Comparison of ENCODE assay signal across 8 cellular contexts in the genomic region with DNA sequence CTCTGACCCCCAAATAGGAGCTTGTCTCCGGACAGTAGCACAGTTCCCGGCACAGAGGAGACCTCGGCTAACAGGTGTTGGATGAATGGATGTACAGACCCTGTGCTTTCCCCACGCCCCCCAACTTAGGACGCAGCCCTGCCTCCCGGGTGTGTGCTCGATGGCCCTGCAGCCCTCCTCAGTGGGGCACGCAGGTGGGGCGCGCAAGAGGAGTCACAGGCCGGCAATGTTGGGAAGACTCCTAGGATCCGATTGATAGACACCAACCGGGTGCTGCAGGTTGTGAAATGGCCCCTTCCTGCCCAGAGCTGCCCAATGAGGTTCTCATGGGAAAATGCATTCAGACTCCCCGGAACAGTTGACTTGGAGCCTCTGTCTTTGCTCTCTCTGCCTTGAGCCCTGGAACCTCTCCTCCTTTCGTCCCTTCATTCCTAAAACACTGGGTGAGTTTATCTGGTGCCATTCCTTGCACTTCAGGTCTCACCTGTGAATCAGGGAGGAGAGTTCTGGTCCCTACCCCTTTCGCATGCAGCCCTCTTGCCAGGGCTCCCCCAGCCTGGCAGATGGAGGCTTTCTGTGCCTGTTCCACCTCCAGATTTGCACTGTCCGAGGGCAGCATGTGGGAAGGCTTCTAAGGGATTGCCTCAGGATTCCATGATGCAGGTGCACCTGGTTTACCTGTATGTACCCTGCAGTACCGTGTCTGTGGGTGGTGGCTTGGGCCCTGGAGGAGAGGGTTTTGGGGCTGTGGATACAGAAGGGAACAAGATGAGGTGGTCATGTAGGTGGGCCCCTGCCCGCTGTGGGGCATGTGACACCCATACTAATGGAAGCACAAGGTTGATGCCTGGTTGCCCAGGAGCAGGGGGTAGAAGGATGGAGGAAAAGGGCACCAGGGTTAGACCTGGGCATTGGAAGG. TPM values are rescaled to one million over a fixed set of nuclear protein-coding genes. Genes with fewer than 3 reads are reported as not detected.
DNase-seq lines count a peak whose midpoint lies in the region; TF ChIP-seq lines count a peak whose summit lies in the region.

No MANE protein-coding gene starts in this region.

- H3K36me3 ChIP-seq in A673 (ENCODE audit: insufficient read depth, low read length, poor library complexity, severe bottlenecking), result no peaks in the 10 kb centered on the region
- peaks cover 16 to 17% of the 10 kb centered on the region in 2 experiments for H3K36me3 ChIP-seq in mesenchymal stem cell (ENCODE audit: control insufficient read depth in 1 of 2, insufficient read depth in 2 of 2, low read depth in 1 of 2, low read length in 2 of 2)

- TF ChIP-seq CTCF in A673 (conservative IDR thresholded peaks at IDR 0.05; ENCODE audit: low read depth, low read length) (no peak), HFFc6 (IDR thresholded peaks at IDR 0.05) (no peak), MCF 10A (IDR thresholded peaks at IDR 0.05; ENCODE audit: unreplicated experiment) (no peak)

- peak overlapping the region; percentile 90 for H3K4me2 ChIP-seq in mesenchymal stem cell (ENCODE audit: low read length, poor library complexity, severe bottlenecking)

- H2AFZ ChIP-seq in mesenchymal stem cell (ENCODE audit: low read depth, low read length), result no peak overlapping the region

- H3K27me3 Mint-ChIP-seq in HFFc6 (ENCODE audit: insufficient read depth) (peaks cover 4% of the 10 kb centered on the region), MCF 10A (ENCODE audit: insufficient read depth, unreplicated experiment) (no peaks in the 10 kb centered on the region)

- no peak overlapping the region for H2BK15ac ChIP-seq in mesenchymal stem cell (ENCODE audit: low read depth, poor library complexity, severe bottlenecking)

- H3K4me3 Mint-ChIP-seq in HFFc6 (peak overlapping the region; percentile 90), MCF 10A (ENCODE audit: unreplicated experiment) (peak overlapping the region; percentile 78)

- POLR2A ChIA-PET in A673 (lab: Charles Lee; ENCODE audit: low non-redundant PET), result no interaction called here
- POLR2A ChIA-PET in MCF 10A (lab: Yijun Ruan, JAX), result interaction anchor here (0.6 to 6.2 kb wide), 16 partner anchors 11 to 167 kb away, joined by 3 to 189 read pairs (median 6); partner anchors contain the start of genes ANKRD54, C22orf23, EIF3L and GCAT

- peak overlapping the region in 1 of 2 experiments; percentile 12 for H2BK12ac ChIP-seq in mesenchymal stem cell (ENCODE audit: low read length in 2 of 2)

- H3K27ac ChIP-seq in A673 (ENCODE audit: low read depth, low read length, poor library complexity, severe bottlenecking) (peak overlapping the region; percentile 54), mesenchymal stem cell (ENCODE audit: low read length, poor library complexity, severe bottlenecking) (peak overlapping the region; percentile 19)

- CTCF ChIA-PET in A673 (lab: Charles Lee), result interaction anchor here (0.6 kb wide), 1 partner anchor 27 kb away, joined by 3 read pairs; no protein-coding TSS in a partner anchor
- CTCF ChIA-PET in MCF 10A (lab: Yijun Ruan, JAX), result interaction anchor here (0.7 to 2.7 kb wide), 4 partner anchors 19 to 272 kb away, joined by 3 to 24 read pairs (median 13); no protein-coding TSS in a partner anchor

- BruUV-seq in A673 (replicated peaks; lab: Mats Ljungman, UMichigan) (no TSS peak), MCF 10A (replicated peaks; lab: Mats Ljungman, UMichigan) (TSS peak; percentile 42)

- peak overlapping the region; percentile 3 for H2AK5ac ChIP-seq in mesenchymal stem cell (ENCODE audit: low read length, severe bottlenecking)

- peaks cover 12% of the 10 kb centered on the region; the same call in 1 of the 2 replicates for H3K36me3 Mint-ChIP-seq in HFFc6 (ENCODE audit: low read depth)
- H3K36me3 Mint-ChIP-seq in MCF 10A (ENCODE audit: insufficient read depth, unreplicated experiment), result peaks cover 10% of the 10 kb centered on the region

- H3K23ac ChIP-seq in mesenchymal stem cell (ENCODE audit: low read length in 2 of 2), result no peak overlapping the region

- H3K79me1 ChIP-seq in mesenchymal stem cell (replicated peaks; ENCODE audit: low read length, poor library complexity, severe bottlenecking), result peaks cover 8% of the 10 kb centered on the region

- H3K27me3 ChIP-seq in A673 (replicated peaks; ENCODE audit: insufficient read depth, low read depth, low read length, poor library complexity) (no peaks in the 10 kb centered on the region), mesenchymal stem cell (ENCODE audit: control insufficient read depth in 1 of 2, insufficient read depth in 1 of 2, low read length in 2 of 2) (no peaks in the 10 kb centered on the region)

- H2BK120ac ChIP-seq in mesenchymal stem cell (ENCODE audit: low read depth, low read length), result no peak overlapping the region

- DNase-seq in A673 (ENCODE audit: low spot score) (no peak), HFFc6 (peak; percentile 21), MCF 10A (ENCODE audit: unreplicated experiment) (peak; percentile 53), mesenchymal stem cell (peak; percentile 54), NCI-H1694 (lab: John Stamatoyannopoulos, UW) (no peak), NCI-H2029 (lab: John Stamatoyannopoulos, UW) (no peak), ureter (ENCODE audit: low spot score) (no peak), AG08396 (ENCODE audit: low spot score) (no peak)

- H3K9ac ChIP-seq in mesenchymal stem cell (ENCODE audit: low read length), result peak overlapping the region; percentile 93

- peak overlapping the region; percentile 66 for H3K4me3 ChIP-seq in A673 (ENCODE audit: low read depth, low read length, poor library complexity, severe bottlenecking)
- H3K4me3 ChIP-seq in mesenchymal stem cell (ENCODE audit: insufficient read depth in 1 of 2, low read depth in 1 of 2, low read length in 2 of 2), result peak overlapping the region; percentile 94 to 97

- WGBS in mesenchymal stem cell, result 74% methylated on average over 19 of the region's 19 CpGs

- peak overlapping the region; percentile 83 for H3K27ac Mint-ChIP-seq in HFFc6
- H3K27ac Mint-ChIP-seq in MCF 10A (ENCODE audit: low read depth, unreplicated experiment), result peak overlapping the region; percentile 75

- peaks cover 15% of the 10 kb centered on the region for H3K4me1 ChIP-seq in A673 (ENCODE audit: insufficient read depth, low read length, poor library complexity, severe bottlenecking)
- H3K4me1 ChIP-seq in mesenchymal stem cell (ENCODE audit: control insufficient read depth, insufficient read depth, low read depth, low read length), result peaks cover 55% of the 10 kb centered on the region

- H3K9me3 Mint-ChIP-seq in HFFc6 (no peaks in the 10 kb centered on the region), MCF 10A (ENCODE audit: unreplicated experiment) (no peaks in the 10 kb centered on the region)

- intact Hi-C loops in A673 (cut with micrococcal nuclease; ENCODE audit: unreplicated experiment) (no loop called here), MCF 10A (cut with micrococcal nuclease) (no loop called here)

- H3K4me1 Mint-ChIP-seq in HFFc6 (ENCODE audit: low read depth) (peaks cover 59% of the 10 kb centered on the region), MCF 10A (ENCODE audit: insufficient read depth, unreplicated experiment) (peaks cover 31% of the 10 kb centered on the region)

- peak overlapping the region; percentile 97 to 99 for H3K18ac ChIP-seq in mesenchymal stem cell (ENCODE audit: low read depth in 1 of 2, low read length in 2 of 2)

- H3K4ac ChIP-seq in mesenchymal stem cell (ENCODE audit: low read depth in 1 of 2, low read length in 2 of 2), result peak overlapping the region in 1 of 2 experiments; percentile 97

- H4K91ac ChIP-seq in mesenchymal stem cell (ENCODE audit: low read length), result peak overlapping the region; percentile 1

- H3K14ac ChIP-seq in mesenchymal stem cell (ENCODE audit: low read length in 2 of 2), result peak overlapping the region in 1 of 2 experiments; percentile 23

- no peak overlapping the region for H4K8ac ChIP-seq in mesenchymal stem cell (ENCODE audit: low read length)

- H3K9me3 ChIP-seq in A673 (ENCODE audit: low read depth, low read length, poor library complexity, severe bottlenecking), result no peaks in the 10 kb centered on the region
- H3K9me3 ChIP-seq in mesenchymal stem cell (ENCODE audit: control insufficient read depth, low read length), result no peaks in the 10 kb centered on the region

- H2BK5ac ChIP-seq in mesenchymal stem cell (ENCODE audit: low read depth, low read length, poor library complexity, severe bottlenecking), result no peak overlapping the region

RNA-seq across cellular contexts. Expression of gene MICALL1, which starts 1.2 kb away (rescaled TPM):
- total RNA-seq in A673 (2021) (32.4 and 33.0 TPM in 2 replicates), MCF 10A (2022) (164 and 165 TPM in 2 replicates), ureter (80.2 TPM)
- total RNA-seq in HFFc6 (2021; fragmentation: NEBNext Ultra II Directional; extraction: Animal tissue kit (Norgen Biotek cat#: 25700)), result 10 to 100 TPM; 37.7 to 46.5 (median 40.5) TPM
- 19.9 TPM for polyA plus RNA-seq in mesenchymal stem cell (2013, experiment 1 of 2)
- polyA plus RNA-seq in mesenchymal stem cell (2013, experiment 2 of 2), result 19.0 TPM

RNA-seq across cellular contexts. Expression of gene C22orf23, which starts 46.1 kb away (rescaled TPM):
- 0.64 and 0.66 TPM in 2 replicates for total RNA-seq in A673 (2021)
- under 1 TPM; 0.43 to 0.73 (median 0.54) TPM for total RNA-seq in HFFc6 (2021; fragmentation: NEBNext Ultra II Directional; extraction: Animal tissue kit (Norgen Biotek cat#: 25700))
- total RNA-seq in MCF 10A (2022), result not detected in 2 replicates
- 0.17 TPM for polyA plus RNA-seq in mesenchymal stem cell (2013, experiment 1 of 2)
- 0.27 TPM for polyA plus RNA-seq in mesenchymal stem cell (2013, experiment 2 of 2)
- not detected for total RNA-seq in ureter

RNA-seq across cellular contexts. Expression of gene POLR2F, which starts 46.2 kb away (rescaled TPM):
- total RNA-seq in A673 (2021) (150 and 162 TPM in 2 replicates), MCF 10A (2022) (87.5 and 97.6 TPM in 2 replicates), ureter (49.5 TPM)
- 100 to 1,000 TPM in 4 of 6 experiments, 10 to 100 TPM in 2; 91.6 to 130 (median 107) TPM for total RNA-seq in HFFc6 (2021; fragmentation: NEBNext Ultra II Directional; extraction: Animal tissue kit (Norgen Biotek cat#: 25700))
- 88.8 TPM for polyA plus RNA-seq in mesenchymal stem cell (2013, experiment 1 of 2)
- polyA plus RNA-seq in mesenchymal stem cell (2013, experiment 2 of 2), result 95.4 TPM

RNA-seq across cellular contexts. Expression of gene EIF3L, which starts 58.1 kb away (rescaled TPM):
- 492 and 528 TPM in 2 replicates for total RNA-seq in A673 (2021)
- total RNA-seq in HFFc6 (2021; fragmentation: NEBNext Ultra II Directional; extraction: Animal tissue kit (Norgen Biotek cat#: 25700)), result 100 to 1,000 TPM; 306 to 371 (median 357) TPM
- total RNA-seq in MCF 10A (2022), result 395 and 505 TPM in 2 replicates
- 453 TPM for polyA plus RNA-seq in mesenchymal stem cell (2013, experiment 1 of 2)
- polyA plus RNA-seq in mesenchymal stem cell (2013, experiment 2 of 2), result 471 TPM
- 544 TPM for total RNA-seq in ureter

Comparison
In these comparisons a context has a peak if more than half of its experiments do, and no peak if none do; other contexts are left out.
1. DNase-seq: peak in HFFc6 (single experiment), MCF 10A (single experiment) and mesenchymal stem cell (single experiment); none in A673 (single experiment), NCI-H1694 (single experiment), NCI-H2029 (single experiment), ureter (single experiment) and AG08396 (single experiment).